8 cellular contexts compared by ENCODE assay signal in the genomic region with DNA sequence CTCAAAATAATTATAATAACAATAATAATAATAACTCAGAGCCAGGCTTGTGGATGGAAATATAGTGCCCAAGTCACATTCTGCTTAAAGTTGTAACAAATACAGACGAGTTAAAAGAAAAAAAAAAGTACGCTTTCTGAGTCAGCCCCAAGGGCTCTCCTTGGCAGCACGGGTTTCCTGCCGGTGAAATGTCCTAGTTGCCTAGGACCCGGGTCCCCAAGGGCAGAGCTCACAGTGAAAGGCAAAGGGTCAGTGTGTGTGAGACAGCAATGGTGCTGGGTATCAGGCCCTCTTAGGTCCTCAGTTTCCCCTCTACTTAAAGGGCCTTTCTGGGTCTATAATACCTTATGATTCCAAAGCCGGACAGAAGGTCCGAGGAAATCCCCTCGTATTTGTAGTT.
"Had no signal": no experiment of that assay in that cellular context is flagged by ENCODE, and none has a peak within 500 bp of the region (broad histone marks: within the 10 kb centered on the region; RNA-seq: fewer than 3 reads in every experiment).

No MANE protein-coding gene starts in this region.

- ATAC-seq: GM12878 had no signal

- FAIRE-seq: G401.6, GM12878, GM12891, GM12892, GM18507, GM19239 had no signal

- DNase-seq: GDM1, GF-D8 had no signal

- H3K4me3 ChIP-seq: GM12878 had no signal
